In genomic region chr10:86849495-86849894, GRCh38 we compare ENCODE assay signal across 16 cellular contexts.
DNase-seq lines count a peak whose midpoint lies in the region; ATAC-seq and TF ChIP-seq lines count a peak whose summit lies in the region.
"Had no signal": no experiment of that assay in that cellular context is flagged by ENCODE, and none has a peak within 500 bp of the region (broad histone marks: within the 10 kb centered on the region; RNA-seq: fewer than 3 reads in every experiment).

No MANE protein-coding gene starts in this region.

- no peak overlapping the region for H3K27ac Mint-ChIP-seq in Calu3 (ENCODE audit: unreplicated experiment)
- H3K27ac Mint-ChIP-seq: activated CD8-positive, alpha-beta memory T cell treated with anti-CD3 and anti-CD28 coated beads, Interleukin-2, amount 10 ng/mL, durations not matched to agents 7 days and 5 days; activated naive CD8-positive, alpha-beta T cell treated with anti-CD3 and anti-CD28 coated beads, Interleukin-2, amount 10 ng/mL, durations not matched to agents 7 days and 5 days had no signal

- H3K18ac ChIP-seq in trophoblast cell (ENCODE audit: low read length): no peak overlapping the region

- H3K27me3 ChIP-seq in GM06990 (replicated peaks; ENCODE audit: control insufficient read depth, insufficient read depth, low read length) (no peaks in the 10 kb centered on the region), vagina (no peaks in the 10 kb centered on the region), trophoblast cell (ENCODE audit: insufficient read depth, low read length) (no peaks in the 10 kb centered on the region)
- H3K27me3 ChIP-seq: SJCRH30, thyroid gland had no signal

- no peak overlapping the region for H2BK120ac ChIP-seq in trophoblast cell (ENCODE audit: insufficient read depth, low read length, poor library complexity)

- DNase-seq in GM06990 (ENCODE audit: extremely low read depth, insufficient read length) (peak; percentile 29), vagina (ENCODE audit: extremely low spot score in 2 of 2) (no peak), trophoblast cell (no peak), Calu3 (no peak)
- DNase-seq: activated CD8-positive, alpha-beta memory T cell treated with anti-CD3 and anti-CD28 coated beads, Interleukin-2, amount 10 ng/mL, durations not matched to agents 7 days and 5 days; activated naive CD8-positive, alpha-beta T cell treated with anti-CD3 and anti-CD28 coated beads, Interleukin-2, amount 10 ng/mL, durations not matched to agents 7 days and 5 days; hippocampal formation; Kasumi-1; NCI-H187 treated with DMSO at 0.1 percent for 48 hours; SJCRH30; thyroid gland had no signal

- H3K9ac ChIP-seq in trophoblast cell (ENCODE audit: low read length): no peak overlapping the region

- H3K4me1 Mint-ChIP-seq in Calu3 (ENCODE audit: low read depth, unreplicated experiment): no peaks in the 10 kb centered on the region
- H3K4me1 Mint-ChIP-seq: activated naive CD8-positive, alpha-beta T cell treated with anti-CD3 and anti-CD28 coated beads, Interleukin-2, amount 10 ng/mL, durations not matched to agents 7 days and 5 days had no signal

- H2BK5ac ChIP-seq in trophoblast cell (ENCODE audit: low read depth, low read length, poor library complexity): no peak overlapping the region

- no peaks in the 10 kb centered on the region for H3K4me1 ChIP-seq in vagina
- H3K4me1 ChIP-seq in trophoblast cell (ENCODE audit: control insufficient read depth in 1 of 2, insufficient read depth in 2 of 2, low read length in 2 of 2): no peaks in the 10 kb centered on the region
- H3K4me1 ChIP-seq: SJCRH30, thyroid gland had no signal

- intact Hi-C loops in vagina (cut with DNase I): no loop called here
- intact Hi-C loops in Calu3 (cut with micrococcal nuclease; ENCODE audit: unreplicated experiment): no loop called here

- H3K4ac ChIP-seq in trophoblast cell (ENCODE audit: low read depth, low read length): no peak overlapping the region

- H3K27me3 Mint-ChIP-seq in Calu3 (ENCODE audit: unreplicated experiment): no peaks in the 10 kb centered on the region
- H3K27me3 Mint-ChIP-seq: activated CD8-positive, alpha-beta memory T cell treated with anti-CD3 and anti-CD28 coated beads, Interleukin-2, amount 10 ng/mL, durations not matched to agents 7 days and 5 days; activated naive CD8-positive, alpha-beta T cell treated with anti-CD3 and anti-CD28 coated beads, Interleukin-2, amount 10 ng/mL, durations not matched to agents 7 days and 5 days had no signal

- H3K4me3 Mint-ChIP-seq in Calu3 (ENCODE audit: low read depth, unreplicated experiment): no peak overlapping the region
- H3K4me3 Mint-ChIP-seq: activated CD8-positive, alpha-beta memory T cell treated with anti-CD3 and anti-CD28 coated beads, Interleukin-2, amount 10 ng/mL, durations not matched to agents 7 days and 5 days; activated naive CD8-positive, alpha-beta T cell treated with anti-CD3 and anti-CD28 coated beads, Interleukin-2, amount 10 ng/mL, durations not matched to agents 7 days and 5 days had no signal

- ATAC-seq in GM19025 (IDR thresholded peaks at IDR 0.05; ENCODE audit: low read depth, unreplicated experiment) (peak; percentile 67), HG02798 (IDR thresholded peaks at IDR 0.05; ENCODE audit: poor library complexity, unreplicated experiment) (peak; percentile 78), HG03520 (IDR thresholded peaks at IDR 0.05; ENCODE audit: unreplicated experiment) (peak; percentile 92), GM21737 (IDR thresholded peaks at IDR 0.05; ENCODE audit: unreplicated experiment) (no peak)
- ATAC-seq: activated CD8-positive, alpha-beta memory T cell treated with anti-CD3 and anti-CD28 coated beads, Interleukin-2, amount 10 ng/mL, durations not matched to agents 7 days and 5 days had no signal

- H3K4me2 ChIP-seq in trophoblast cell (ENCODE audit: low read length): no peak overlapping the region

- no peak overlapping the region for H4K12ac ChIP-seq in trophoblast cell (ENCODE audit: low read depth, low read length)

- H3K79me2 ChIP-seq in trophoblast cell (ENCODE audit: control insufficient read depth, insufficient read depth, low read length, poor library complexity): no peaks in the 10 kb centered on the region

- no peak overlapping the region for H2AK5ac ChIP-seq in trophoblast cell (ENCODE audit: low read length)

- WGBS in trophoblast cell (ENCODE audit: extremely low coverage, insufficient coverage, insufficient read length): no CpG with 5 or more reads among the region's 3 CpGs

- CTCF ChIA-PET in Calu3 (lab: Charles Lee): no interaction called here

- TF ChIP-seq CTCF in GM06990 (IDR thresholded peaks at IDR 0.05; ENCODE audit: insufficient read depth, low read length, poor library complexity, severe bottlenecking) (no peak), vagina (IDR thresholded peaks at IDR 0.05) (no peak), Calu3 (IDR thresholded peaks at IDR 0.05; ENCODE audit: unreplicated experiment) (no peak)

- H3K27ac ChIP-seq in vagina: no peak overlapping the region
- H3K27ac ChIP-seq in trophoblast cell (ENCODE audit: low read depth, low read length): no peak overlapping the region
- H3K27ac ChIP-seq: SJCRH30, thyroid gland had no signal

- H3K36me3 Mint-ChIP-seq in Calu3 (ENCODE audit: insufficient read depth, unreplicated experiment): peaks cover 4% of the 10 kb centered on the region

- H4K91ac ChIP-seq in trophoblast cell (ENCODE audit: low read depth, low read length): no peak overlapping the region

- no peak overlapping the region for H2BK12ac ChIP-seq in trophoblast cell (ENCODE audit: low read length)

- H4K8ac ChIP-seq in trophoblast cell (ENCODE audit: low read depth, low read length): no peak overlapping the region

- H3K23ac ChIP-seq in trophoblast cell (ENCODE audit: low read length): no peak overlapping the region

- H3K9me3 Mint-ChIP-seq in Calu3 (ENCODE audit: low read depth, unreplicated experiment): peaks cover 5% of the 10 kb centered on the region

- H3K36me3 ChIP-seq in GM06990 (ENCODE audit: control insufficient read depth, insufficient read depth, low read length) (no peaks in the 10 kb centered on the region), vagina (no peaks in the 10 kb centered on the region), trophoblast cell (ENCODE audit: control insufficient read depth in 1 of 2, insufficient read depth in 2 of 2, low read length in 2 of 2) (peaks cover 6 to 10% of the 10 kb centered on the region in 2 experiments)
- H3K36me3 ChIP-seq: SJCRH30, thyroid gland had no signal

- H3K79me1 ChIP-seq in trophoblast cell (ENCODE audit: low read length): no peaks in the 10 kb centered on the region

- H3K4me3 ChIP-seq in GM06990 (replicated peaks; ENCODE audit: low read depth, low read length) (no peak overlapping the region), vagina (no peak overlapping the region), trophoblast cell (ENCODE audit: low read depth, low read length) (no peak overlapping the region)
- H3K4me3 ChIP-seq: lung, SJCRH30, thyroid gland had no signal

- no peak overlapping the region for H2AFZ ChIP-seq in trophoblast cell (ENCODE audit: insufficient read depth, low read length, poor library complexity)

- H3K14ac ChIP-seq in trophoblast cell (ENCODE audit: low read length): no peak overlapping the region

- TF ChIP-seq POLR2A in vagina (IDR thresholded peaks at IDR 0.05): no peak

- H3K9me3 ChIP-seq in vagina: no peaks in the 10 kb centered on the region
- no peaks in the 10 kb centered on the region for H3K9me3 ChIP-seq in trophoblast cell (ENCODE audit: insufficient read depth, low read depth, low read length)
- H3K9me3 ChIP-seq: SJCRH30, thyroid gland had no signal

- BruUV-seq in Calu3 (replicated peaks; lab: Mats Ljungman, UMichigan): no TSS peak
